10 cellular contexts compared by ENCODE assay signal in the genomic region with DNA sequence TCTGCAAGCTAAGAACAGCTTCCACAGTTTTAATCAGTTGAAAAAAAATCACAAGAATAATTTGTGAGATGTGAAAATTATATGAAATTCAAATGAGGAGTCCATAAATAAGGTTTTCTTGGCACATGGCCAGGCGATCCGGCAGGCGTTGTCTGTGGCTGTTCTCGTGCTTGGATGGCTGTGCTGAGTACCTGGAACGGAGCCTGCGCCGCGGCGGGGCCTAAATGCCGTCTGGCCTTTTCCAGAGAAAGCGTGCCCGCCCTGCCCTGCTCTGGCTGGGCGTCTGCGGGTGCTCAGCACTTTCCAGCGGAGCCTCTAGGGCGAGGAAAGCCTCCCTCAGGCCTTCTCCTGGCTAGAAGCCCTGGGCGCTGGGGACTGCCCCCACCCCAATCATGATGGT. TPM values are rescaled to one million over a fixed set of nuclear protein-coding genes. Genes with fewer than 3 reads are reported as not detected.
DNase-seq lines count a peak whose midpoint lies in the region; ATAC-seq and TF ChIP-seq lines count a peak whose summit lies in the region.
"Had no signal": no experiment of that assay in that cellular context is flagged by ENCODE, and none has a peak within 500 bp of the region (broad histone marks: within the 10 kb centered on the region; RNA-seq: fewer than 3 reads in every experiment).

No MANE protein-coding gene starts in this region.

- H3K27me3 Mint-ChIP-seq in CD14-positive monocyte (ENCODE audit: low read depth in 3 of 3), result peaks cover 0 to 5% (median 4%) of the 10 kb centered on the region in 3 donors

- intact Hi-C loops in CD14-positive monocyte (cut with micrococcal nuclease), result no loop called here

- no peak overlapping the region for H3K4me3 ChIP-seq in foreskin fibroblast (ENCODE audit: low read depth in 1 of 2, low read length in 2 of 2)
- H3K4me3 ChIP-seq: upper lobe of left lung had no signal

- peak; percentile 55 for ATAC-seq in esophagus mucosa
- no peak for ATAC-seq in GM21723 (IDR thresholded peaks at IDR 0.05; ENCODE audit: unreplicated experiment)
- ATAC-seq: activated T-cell treated with anti-CD3 and anti-CD28 coated beads, Interleukin-2, amount 50 U/mL, for 72 hours had no signal

- no peak overlapping the region for H3K27ac Mint-ChIP-seq in CD14-positive monocyte
- H3K27ac Mint-ChIP-seq: activated T-cell treated with anti-CD3 and anti-CD28 coated beads, Interleukin-2, amount 50 U/mL, for 72 hours had no signal

- H3K4me1 Mint-ChIP-seq in CD14-positive monocyte, result peaks cover 25% of the 10 kb centered on the region

- H3K36me3 Mint-ChIP-seq in CD14-positive monocyte, result peaks cover 54 to 94% of the 10 kb centered on the region in 2 donors

- no peak for TF ChIP-seq CTCF in CD14-positive monocyte (IDR thresholded peaks at IDR 0.05)
- no peak for TF ChIP-seq CTCF in foreskin fibroblast (IDR thresholded peaks at IDR 0.05; ENCODE audit: low read depth, low read length)

- H3K9me3 Mint-ChIP-seq in CD14-positive monocyte, result peaks cover 0 to 5% (median 0%) of the 10 kb centered on the region in 7 donors
- H3K9me3 Mint-ChIP-seq: activated T-cell treated with anti-CD3 and anti-CD28 coated beads, Interleukin-2, amount 50 U/mL, for 72 hours had no signal

- no peak overlapping the region for H3K4me3 Mint-ChIP-seq in CD14-positive monocyte
- H3K4me3 Mint-ChIP-seq: activated T-cell treated with anti-CD3 and anti-CD28 coated beads, Interleukin-2, amount 50 U/mL, for 72 hours had no signal

- peak; percentile 24 for DNase-seq in CD14-positive monocyte (ENCODE audit: low spot score)
- DNase-seq in NCI-H345 (lab: John Stamatoyannopoulos, UW), result peak; percentile 88
- peak; percentile 52 for DNase-seq in occipital lobe (lab: John Stamatoyannopoulos, UW)
- DNase-seq in cortex of kidney (lab: John Stamatoyannopoulos, UW), result no peak
- no peak for DNase-seq in stimulated activated CD4-positive, alpha-beta T cell treated with anti-CD3 and anti-CD28 coated beads, Interleukin-15, amount 100 ng/mL, for 24 hours
- no peak for DNase-seq in foreskin fibroblast
- DNase-seq: activated T-cell treated with anti-CD3 and anti-CD28 coated beads, Interleukin-2, amount 50 U/mL, for 72 hours had no signal

RNA-seq across cellular contexts. Expression of a gene that starts 41.8 kb away (rescaled TPM):
- 1 to 10 TPM; 3.1 to 6.8 TPM for polyA plus RNA-seq in CD14-positive monocyte
- total RNA-seq in esophagus mucosa (13.4 TPM), occipital lobe (31.2 TPM)

Comparison
In these comparisons a context has a peak if more than half of its experiments do, and no peak if none do; other contexts are left out.
1. DNase-seq: peak in CD14-positive monocyte (single experiment), NCI-H345 (single experiment) and occipital lobe (single experiment); none in cortex of kidney (single experiment), stimulated activated CD4-positive, alpha-beta T cell treated with anti-CD3 and anti-CD28 coated beads, Interleukin-15, amount 100 ng/mL, for 24 hours (single experiment) and foreskin fibroblast (0 of 2).